Comparison of ENCODE assay signal across 24 cellular contexts in the genomic region with DNA sequence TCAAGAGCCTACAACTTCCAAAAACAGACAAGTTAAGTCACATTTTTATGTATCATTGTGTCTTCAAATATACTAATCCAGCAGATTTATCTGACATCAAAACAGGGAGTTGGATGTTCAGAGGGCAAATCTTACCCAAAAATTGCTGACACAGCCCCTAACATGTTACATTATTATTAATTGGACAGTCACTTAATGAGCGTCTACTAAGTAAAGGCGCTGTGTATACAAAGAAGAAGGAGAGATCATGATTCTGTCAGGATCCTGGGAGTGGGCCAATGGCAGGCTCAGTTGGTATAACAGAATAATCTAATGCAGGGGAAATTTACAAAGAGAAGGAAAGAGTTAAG. TPM values are rescaled to one million over a fixed set of nuclear protein-coding genes. Genes with fewer than 3 reads are reported as not detected.
DNase-seq lines count a peak whose midpoint lies in the region; ATAC-seq, FAIRE-seq and TF ChIP-seq lines count a peak whose summit lies in the region.
"Had no signal": no experiment of that assay in that cellular context is flagged by ENCODE, and none has a peak within 500 bp of the region (broad histone marks: within the 10 kb centered on the region; RNA-seq: fewer than 3 reads in every experiment).

No MANE protein-coding gene starts in this region.

- DNase-seq in HepG2 (ENCODE audit: low spot score): no peak
- DNase-seq in right lobe of liver: no peak
- DNase-seq in memory B cell (ENCODE audit: low spot score in 2 of 2): no peak
- no peak for DNase-seq in stimulated activated naive B cell treated with anti-CD40 and anti-IgM and Interleukin-4, amounts not matched to agents 10 μg/mL and 1 μg/mL and 100 μg/mL, for 72 hours
- DNase-seq in epidermal melanocyte (ENCODE audit: insufficient read length, low spot score): no peak
- DNase-seq: 8988T, EL, HCEC 1CT, Karpas-422, NCI-H1417 treated with DMSO at 0.1 percent for 48 hours, NCI-H187, NCI-H446 treated with DMSO at 0.1 percent for 48 hours, NCI-H526 treated with DMSO at 0.1 percent for 48 hours, PC-3, SHP77 had no signal

- intact Hi-C loops in HepG2 (cut with micrococcal nuclease; ENCODE audit: unreplicated experiment) (no loop called here), right lobe of liver (cut with DNase I) (no loop called here)

- H3K36me3 ChIP-seq in HepG2 (replicated peaks in 1 of 2; ENCODE audit: control insufficient read depth in 1 of 2, insufficient read depth in 2 of 2, low read length in 2 of 2) (no peaks in the 10 kb centered on the region), right lobe of liver (no peaks in the 10 kb centered on the region), OCI-LY3 (replicated peaks; ENCODE audit: low read depth, low read length) (no peaks in the 10 kb centered on the region)

- ATAC-seq in HepG2 (no peak), right lobe of liver (no peak), memory B cell (ENCODE audit: low read depth) (no peak), esophagus mucosa (no peak), GM18909 (IDR thresholded peaks at IDR 0.05; ENCODE audit: poor library complexity, unreplicated experiment) (no peak)
- no peak for ATAC-seq in stimulated activated naive B cell treated with anti-CD40 and anti-IgM and Interleukin-4, amounts not matched to agents 10 μg/mL and 1 μg/mL and 100 μg/mL, for 72 hours (replicated peaks)
- ATAC-seq: PC-3 had no signal

- H3K27me3 ChIP-seq in HepG2 (ENCODE audit: control insufficient read depth in 1 of 2, insufficient read depth in 2 of 2, low read length in 2 of 2) (peaks cover 11 to 61% of the 10 kb centered on the region in 2 experiments; a peak in 3 of 5 replicates), right lobe of liver (no peaks in the 10 kb centered on the region), OCI-LY3 (ENCODE audit: low read depth, low read length) (peaks cover 51% of the 10 kb centered on the region)

- WGBS in HepG2 (ENCODE audit: low lambda C conversion rate): 2% methylated on average over 2 of the region's 2 CpGs
- 39% methylated on average over 2 of the region's 2 CpGs for WGBS in right lobe of liver (ENCODE audit: insufficient coverage, low coverage, low lambda C conversion rate, missing lambda C conversion rate)

- H3K4me1 ChIP-seq in HepG2 (ENCODE audit: insufficient read depth, low read length) (no peaks in the 10 kb centered on the region), right lobe of liver (no peaks in the 10 kb centered on the region), OCI-LY3 (ENCODE audit: low read length) (peaks cover 71% of the 10 kb centered on the region)

- TF ChIP-seq EP300 in HepG2 (IDR thresholded peaks at IDR 0.05; ENCODE audit: low read depth in 2 of 2, low read length in 2 of 2) (no peak), HepG2 (CRISPR knock-in tag; IDR thresholded peaks at IDR 0.05; ENCODE audit: borderline replicate concordance) (no peak)

- POLR2A ChIA-PET in HepG2 (lab: Yijun Ruan, JAX): no interaction called here

- H3K4me3 ChIP-seq in HepG2 (replicated peaks in 1 of 3; ENCODE audit: insufficient read depth in 1 of 3, low read depth in 2 of 3, low read length in 3 of 3) (no peak overlapping the region), right lobe of liver (no peak overlapping the region), OCI-LY3 (ENCODE audit: low read length) (peak overlapping the region; percentile 19; the same call in 1 of the 2 replicates)

- H3K27ac Mint-ChIP-seq in memory B cell: peak overlapping the region; percentile 86
- H3K27ac Mint-ChIP-seq in stimulated activated naive B cell treated with anti-CD40 and anti-IgM and Interleukin-4, amounts not matched to agents 10 μg/mL and 1 μg/mL and 100 μg/mL, for 72 hours: peak overlapping the region; percentile 80

- peaks cover 65% of the 10 kb centered on the region for H3K4me1 Mint-ChIP-seq in memory B cell
- H3K4me1 Mint-ChIP-seq in stimulated activated naive B cell treated with anti-CD40 and anti-IgM and Interleukin-4, amounts not matched to agents 10 μg/mL and 1 μg/mL and 100 μg/mL, for 72 hours: peaks cover 55 to 79% of the 10 kb centered on the region in 2 donors

- FAIRE-seq in HepG2 (lab: Jason Lieb, UNC): no peak

- no peaks in the 10 kb centered on the region for H3K79me2 ChIP-seq in HepG2 (ENCODE audit: insufficient read depth, low read length)
- H3K79me2 ChIP-seq in OCI-LY3 (ENCODE audit: low read length): no peaks in the 10 kb centered on the region

- H3K36me3 Mint-ChIP-seq in memory B cell: no peaks in the 10 kb centered on the region
- no peaks in the 10 kb centered on the region for H3K36me3 Mint-ChIP-seq in stimulated activated naive B cell treated with anti-CD40 and anti-IgM and Interleukin-4, amounts not matched to agents 10 μg/mL and 1 μg/mL and 100 μg/mL, for 72 hours
- H3K36me3 Mint-ChIP-seq: CD4-positive, CD25-positive, alpha-beta regulatory T cell had no signal

- H3K9me3 ChIP-seq in HepG2 (ENCODE audit: low read length) (no peaks in the 10 kb centered on the region), right lobe of liver (no peaks in the 10 kb centered on the region), OCI-LY3 (ENCODE audit: insufficient read depth, low read length) (no peaks in the 10 kb centered on the region)

- TF ChIP-seq POLR2A in HepG2 (IDR thresholded peaks at IDR 0.05; ENCODE audit: insufficient read depth in 1 of 2, low read depth in 2 of 2, low read length in 2 of 2) (no peak), right lobe of liver (IDR thresholded peaks at IDR 0.05) (no peak)

- peaks cover 4% of the 10 kb centered on the region for H3K27me3 Mint-ChIP-seq in memory B cell
- H3K27me3 Mint-ChIP-seq in stimulated activated naive B cell treated with anti-CD40 and anti-IgM and Interleukin-4, amounts not matched to agents 10 μg/mL and 1 μg/mL and 100 μg/mL, for 72 hours: peaks cover 29 to 36% of the 10 kb centered on the region in 2 donors

- TF ChIP-seq CTCF in HepG2 (CRISPR knock-in tag; IDR thresholded peaks at IDR 0.05): no peak
- TF ChIP-seq CTCF in right lobe of liver (IDR thresholded peaks at IDR 0.05): no peak
- TF ChIP-seq CTCF in OCI-LY3 (IDR thresholded peaks at IDR 0.05; ENCODE audit: low read depth, low read length): no peak

- H2AFZ ChIP-seq in HepG2 (ENCODE audit: low read length): no peak overlapping the region
- no peak overlapping the region for H2AFZ ChIP-seq in OCI-LY3 (ENCODE audit: low read depth, low read length)

- BruUV-seq in HepG2 (replicated peaks; lab: Mats Ljungman, UMichigan): no TSS peak

- H3K27ac ChIP-seq in HepG2 (ENCODE audit: extremely low read length, insufficient read depth, low read length) (no peak overlapping the region), right lobe of liver (no peak overlapping the region), OCI-LY3 (ENCODE audit: low read length) (peak overlapping the region; percentile 31; the same call in 1 of the 2 replicates)
- H3K27ac ChIP-seq: HL-60 had no signal

- H4K20me1 ChIP-seq in HepG2 (ENCODE audit: insufficient read depth, low read length) (no peaks in the 10 kb centered on the region), OCI-LY3 (ENCODE audit: insufficient read depth, low read length) (no peaks in the 10 kb centered on the region)

- in situ Hi-C loops in HepG2 (cut with HindIII; ENCODE audit: extremely low pct_ligation_motif_present, low pct_unique_long_range_greater_than_20kb): no loop called here

- peak overlapping the region; percentile 67 for H3K4me3 Mint-ChIP-seq in memory B cell
- H3K4me3 Mint-ChIP-seq in stimulated activated naive B cell treated with anti-CD40 and anti-IgM and Interleukin-4, amounts not matched to agents 10 μg/mL and 1 μg/mL and 100 μg/mL, for 72 hours: peak overlapping the region; percentile 35 to 58

- H3K9me3 Mint-ChIP-seq in memory B cell: no peaks in the 10 kb centered on the region
- no peaks in the 10 kb centered on the region for H3K9me3 Mint-ChIP-seq in stimulated activated naive B cell treated with anti-CD40 and anti-IgM and Interleukin-4, amounts not matched to agents 10 μg/mL and 1 μg/mL and 100 μg/mL, for 72 hours
- H3K9me3 Mint-ChIP-seq: CD4-positive, CD25-positive, alpha-beta regulatory T cell had no signal

- H3K4me2 ChIP-seq in HepG2 (ENCODE audit: low read depth, low read length): no peak overlapping the region
- peak overlapping the region; percentile 58 for H3K4me2 ChIP-seq in OCI-LY3 (ENCODE audit: low read length)

- TF ChIP-seq RAD21 in HepG2 (CRISPR knock-in tag; IDR thresholded peaks at IDR 0.05): no peak

- H3K9ac ChIP-seq in HepG2 (ENCODE audit: insufficient read depth, low read depth, low read length) (no peak overlapping the region), OCI-LY3 (ENCODE audit: low read length) (no peak overlapping the region)

- CTCF ChIA-PET in HepG2 (lab: Yijun Ruan, JAX; ENCODE audit: low intra/inter-chr PET ratio, low total read pairs): no interaction called here

RNA-seq across cellular contexts. Expression of a gene that starts 18.4 kb away (rescaled TPM):
- total RNA-seq in HepG2 (2016; rRNA removed; fragmentation: Illumina TruSeq; extraction: Trizol) (not detected in 2 replicates), right lobe of liver (under 1 TPM; 0.07 to 0.91 (median 0.34) TPM), esophagus mucosa (0.12 TPM)
- not detected in 2 replicates for total RNA-seq in HepG2 (2016; cell fraction: cytosol; rRNA removed; fragmentation: Illumina TruSeq; extraction: Trizol; ENCODE audit: low read depth)
- not detected in 2 replicates for total RNA-seq in HepG2 (2016; cell fraction: insoluble cytoplasmic fraction; rRNA removed; fragmentation: Illumina TruSeq; extraction: Trizol)
- total RNA-seq in HepG2 (2016; cell fraction: membrane; rRNA removed; fragmentation: Illumina TruSeq; extraction: Trizol): not detected in 2 replicates
- total RNA-seq in HepG2 (2016; cell fraction: nucleus; rRNA removed; fragmentation: Illumina TruSeq; extraction: Trizol): not detected in 2 replicates
- not detected in 2 replicates for polyA plus RNA-seq in HepG2 (2011; rRNA removed)
- not detected in 2 replicates for polyA plus RNA-seq in HepG2 (2011; cell fraction: cytosol; rRNA removed)
- not detected in 2 replicates for polyA plus RNA-seq in HepG2 (2011; cell fraction: nucleus; rRNA removed)
- polyA plus RNA-seq in HepG2 (2012): not detected in 2 replicates
- polyA plus RNA-seq in HepG2 (2016; cell fraction: cytosol; fragmentation: Illumina TruSeq; extraction: Trizol; ENCODE audit: low read depth): not detected in 2 replicates
- polyA plus RNA-seq in HepG2 (2016; cell fraction: insoluble cytoplasmic fraction; fragmentation: Illumina TruSeq; extraction: Trizol; ENCODE audit: low read depth): not detected in 2 replicates
- polyA plus RNA-seq in HepG2 (2016; cell fraction: membrane; fragmentation: Illumina TruSeq; extraction: Trizol; ENCODE audit: low read depth): not detected in 2 replicates
- not detected in 2 replicates for polyA plus RNA-seq in HepG2 (2016; cell fraction: nucleus; fragmentation: Illumina TruSeq; extraction: Trizol; ENCODE audit: insufficient read depth, low read depth)
- not detected in 2 replicates for polyA minus RNA-seq in HepG2 (2011; rRNA and poly(A)+ RNA removed; ENCODE audit: low replicate concordance)
- not detected in 2 replicates for polyA minus RNA-seq in HepG2 (2011; cell fraction: cytosol; rRNA and poly(A)+ RNA removed)
- polyA minus RNA-seq in HepG2 (2011; cell fraction: nucleus; rRNA and poly(A)+ RNA removed): not detected in 2 replicates
- total RNA-seq: CD4-positive, CD25-positive, alpha-beta regulatory T cell; HT-29; M059J; PC-3; RPMI7951 had no signal
- polyA plus RNA-seq: AG04450 had no signal

RNA-seq across cellular contexts. Expression of a gene that starts 49.8 kb away (rescaled TPM):
- not detected in 2 replicates for total RNA-seq in HepG2 (2016; rRNA removed; fragmentation: Illumina TruSeq; extraction: Trizol)
- not detected in 2 replicates for total RNA-seq in HepG2 (2016; cell fraction: cytosol; rRNA removed; fragmentation: Illumina TruSeq; extraction: Trizol; ENCODE audit: low read depth)
- total RNA-seq in HepG2 (2016; cell fraction: insoluble cytoplasmic fraction; rRNA removed; fragmentation: Illumina TruSeq; extraction: Trizol): not detected in 2 replicates
- total RNA-seq in HepG2 (2016; cell fraction: membrane; rRNA removed; fragmentation: Illumina TruSeq; extraction: Trizol): not detected in 2 replicates
- not detected in 2 replicates for total RNA-seq in HepG2 (2016; cell fraction: nucleus; rRNA removed; fragmentation: Illumina TruSeq; extraction: Trizol)
- polyA plus RNA-seq in HepG2 (2011; rRNA removed): not detected in 2 replicates
- polyA plus RNA-seq in HepG2 (2011; cell fraction: cytosol; rRNA removed): not detected in 2 replicates
- not detected in 2 replicates for polyA plus RNA-seq in HepG2 (2011; cell fraction: nucleus; rRNA removed)
- polyA plus RNA-seq in HepG2 (2012): not detected in 2 replicates
- not detected in 2 replicates for polyA plus RNA-seq in HepG2 (2016; cell fraction: cytosol; fragmentation: Illumina TruSeq; extraction: Trizol; ENCODE audit: low read depth)
- polyA plus RNA-seq in HepG2 (2016; cell fraction: insoluble cytoplasmic fraction; fragmentation: Illumina TruSeq; extraction: Trizol; ENCODE audit: low read depth): not detected in 2 replicates
- polyA plus RNA-seq in HepG2 (2016; cell fraction: membrane; fragmentation: Illumina TruSeq; extraction: Trizol; ENCODE audit: low read depth): not detected in 2 replicates
- not detected in 2 replicates for polyA plus RNA-seq in HepG2 (2016; cell fraction: nucleus; fragmentation: Illumina TruSeq; extraction: Trizol; ENCODE audit: insufficient read depth, low read depth)
- polyA minus RNA-seq in HepG2 (2011; rRNA and poly(A)+ RNA removed; ENCODE audit: low replicate concordance): not detected in 2 replicates
- not detected in 2 replicates for polyA minus RNA-seq in HepG2 (2011; cell fraction: cytosol; rRNA and poly(A)+ RNA removed)
- polyA minus RNA-seq in HepG2 (2011; cell fraction: nucleus; rRNA and poly(A)+ RNA removed): not detected in 2 replicates
- total RNA-seq in right lobe of liver: not detected
- not detected for total RNA-seq in esophagus mucosa
- total RNA-seq: CD4-positive, CD25-positive, alpha-beta regulatory T cell; HT-29; M059J; PC-3; RPMI7951 had no signal
- polyA plus RNA-seq: AG04450; CD4-positive, CD25-positive, alpha-beta regulatory T cell had no signal
